Comparison of ENCODE assay signal across 30 cellular contexts in genomic region chrX:33892670-33893069, GRCh38.
"Had no signal": no experiment of that assay in that cellular context is flagged by ENCODE, and none has a peak within 500 bp of the region (broad histone marks: within the 10 kb centered on the region; RNA-seq: fewer than 3 reads in every experiment).

No MANE protein-coding gene starts in this region.

- H3K36me3 Mint-ChIP-seq: activated CD8-positive, alpha-beta memory T cell treated with anti-CD3 and anti-CD28 coated beads, Interleukin-2, amount 10 ng/mL, durations not matched to agents 7 days and 5 days; activated naive CD4-positive, alpha-beta T cell treated with anti-CD3 and anti-CD28 coated beads, Interleukin-2, amount 10 ng/mL, durations not matched to agents 7 days and 5 days; activated naive CD8-positive, alpha-beta T cell had no signal

- ATAC-seq: activated CD8-positive, alpha-beta memory T cell treated with anti-CD3 and anti-CD28 coated beads, Interleukin-2, amount 10 ng/mL, durations not matched to agents 7 days and 5 days; activated naive CD8-positive, alpha-beta T cell treated with anti-CD3 and anti-CD28 coated beads, Interleukin-2, amount 50 U/mL, for 24 hours; Panc1 had no signal

- H3K4me3 Mint-ChIP-seq: activated CD4-positive, alpha-beta memory T cell treated with anti-CD3 and anti-CD28 coated beads, Interleukin-2, amount 10 ng/mL, durations not matched to agents 7 days and 5 days; activated CD8-positive, alpha-beta memory T cell treated with anti-CD3 and anti-CD28 coated beads, Interleukin-2, amount 10 ng/mL, durations not matched to agents 7 days and 5 days; activated naive CD4-positive, alpha-beta T cell treated with anti-CD3 and anti-CD28 coated beads, Interleukin-2, amount 10 ng/mL, durations not matched to agents 7 days and 5 days; activated naive CD8-positive, alpha-beta T cell; activated naive CD8-positive, alpha-beta T cell treated with anti-CD3 and anti-CD28 coated beads, Interleukin-2, amount 50 U/mL, for 24 hours had no signal

- H3K9me3 Mint-ChIP-seq: activated CD4-positive, alpha-beta memory T cell treated with anti-CD3 and anti-CD28 coated beads, Interleukin-2, amount 10 ng/mL, durations not matched to agents 7 days and 5 days; activated naive CD4-positive, alpha-beta T cell treated with anti-CD3 and anti-CD28 coated beads, Interleukin-2, amount 10 ng/mL, durations not matched to agents 7 days and 5 days; activated naive CD8-positive, alpha-beta T cell treated with anti-CD3 and anti-CD28 coated beads, Interleukin-2, amount 50 U/mL, for 24 hours had no signal

- H3K27ac Mint-ChIP-seq: activated CD4-positive, alpha-beta memory T cell treated with anti-CD3 and anti-CD28 coated beads, Interleukin-2, amount 10 ng/mL, durations not matched to agents 7 days and 5 days; activated CD8-positive, alpha-beta memory T cell treated with anti-CD3 and anti-CD28 coated beads, Interleukin-2, amount 10 ng/mL, durations not matched to agents 7 days and 5 days; activated naive CD4-positive, alpha-beta T cell treated with anti-CD3 and anti-CD28 coated beads, Interleukin-2, amount 10 ng/mL, durations not matched to agents 7 days and 5 days; activated naive CD8-positive, alpha-beta T cell; activated naive CD8-positive, alpha-beta T cell treated with anti-CD3 and anti-CD28 coated beads, Interleukin-2, amount 50 U/mL, for 24 hours had no signal

- H3K27me3 Mint-ChIP-seq: activated CD4-positive, alpha-beta memory T cell treated with anti-CD3 and anti-CD28 coated beads, Interleukin-2, amount 10 ng/mL, durations not matched to agents 7 days and 5 days; activated CD8-positive, alpha-beta memory T cell treated with anti-CD3 and anti-CD28 coated beads, Interleukin-2, amount 10 ng/mL, durations not matched to agents 7 days and 5 days; activated naive CD4-positive, alpha-beta T cell treated with anti-CD3 and anti-CD28 coated beads, Interleukin-2, amount 10 ng/mL, durations not matched to agents 7 days and 5 days; activated naive CD8-positive, alpha-beta T cell; activated naive CD8-positive, alpha-beta T cell treated with anti-CD3 and anti-CD28 coated beads, Interleukin-2, amount 50 U/mL, for 24 hours had no signal

- DNase-seq: activated CD4-positive, alpha-beta memory T cell treated with anti-CD3 and anti-CD28 coated beads, Interleukin-2, amount 10 ng/mL, durations not matched to agents 7 days and 5 days; activated CD4-positive, alpha-beta T cell treated with anti-CD3 and anti-CD28 coated beads for 1 hour; activated CD4-positive, alpha-beta T cell treated with anti-CD3 and anti-CD28 coated beads for 48 hours; activated CD4-positive, CD25-positive, alpha-beta regulatory T cell; activated CD8-positive, alpha-beta memory T cell treated with anti-CD3 and anti-CD28 coated beads for 24 hours; activated CD8-positive, alpha-beta memory T cell treated with anti-CD3 and anti-CD28 coated beads, Interleukin-2, amount 10 ng/mL, durations not matched to agents 7 days and 5 days; activated CD8-positive, alpha-beta memory T cell treated with anti-CD3 and anti-CD28 coated beads, Interleukin-2, amount 50 U/mL, for 48 hours; activated effector memory CD4-positive, alpha-beta T cell treated with Interleukin-2 at 50 U/mL for 16 hours; activated naive CD4-positive, alpha-beta T cell treated with anti-CD3 and anti-CD28 coated beads, Interleukin-2, amount 10 ng/mL, durations not matched to agents 7 days and 5 days; activated naive CD8-positive, alpha-beta T cell treated with anti-CD3 and anti-CD28 coated beads, Interleukin-2, amount 50 U/mL, for 24 hours; activated T-cell treated with anti-CD3 and anti-CD28 coated beads, Interleukin-2, amount 50 U/mL, for 48 hours; amniotic stem cell; aorta; brain microvascular endothelial cell; central memory CD4-positive, alpha-beta T cell; Karpas-422; MG63; NCI-H1048; NCI-H1105 treated with DMSO at 0.1 percent for 48 hours; NCI-H1436; NCI-H1694; NCI-H1930; NCI-H345; NCI-H526 treated with DMSO at 0.1 percent for 48 hours; SHP77; SJCRH30; T1000; WERI-Rb-1 had no signal

- H3K4me1 Mint-ChIP-seq: activated CD4-positive, alpha-beta memory T cell treated with anti-CD3 and anti-CD28 coated beads, Interleukin-2, amount 10 ng/mL, durations not matched to agents 7 days and 5 days; activated CD8-positive, alpha-beta memory T cell treated with anti-CD3 and anti-CD28 coated beads, Interleukin-2, amount 10 ng/mL, durations not matched to agents 7 days and 5 days; activated naive CD4-positive, alpha-beta T cell treated with anti-CD3 and anti-CD28 coated beads, Interleukin-2, amount 10 ng/mL, durations not matched to agents 7 days and 5 days; activated naive CD8-positive, alpha-beta T cell treated with anti-CD3 and anti-CD28 coated beads, Interleukin-2, amount 50 U/mL, for 24 hours had no signal
